In the genomic region with DNA sequence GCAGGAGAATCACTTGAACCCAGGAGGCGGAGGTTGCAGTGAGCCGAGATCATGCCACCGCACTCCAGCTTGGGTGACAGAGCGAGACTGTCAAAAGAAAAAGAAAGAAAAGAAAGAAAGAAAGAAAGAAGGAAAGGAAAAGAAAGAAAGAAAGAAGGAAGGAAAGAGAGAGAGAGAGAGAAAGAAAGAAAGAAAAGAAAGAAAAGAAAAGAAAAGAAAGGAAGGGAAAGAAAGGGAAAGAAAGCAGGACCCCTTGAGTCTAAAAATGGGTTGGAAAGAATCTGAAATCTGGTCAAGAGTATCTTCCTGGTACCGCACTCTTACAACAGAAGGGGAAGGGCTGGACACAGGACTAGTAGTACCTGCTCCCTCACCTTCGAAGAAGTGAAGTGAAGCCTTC, we compare ENCODE assay signal across 26 cellular contexts.
"Had no signal": no experiment of that assay in that cellular context is flagged by ENCODE, and none has a peak within 500 bp of the region (broad histone marks: within the 10 kb centered on the region; RNA-seq: fewer than 3 reads in every experiment).

No MANE protein-coding gene starts in this region.

- H3K4me3 Mint-ChIP-seq: naive thymus-derived CD4-positive, alpha-beta T cell; nephron; neural progenitor cell; stimulated activated naive CD8-positive, alpha-beta T cell treated with anti-CD3 and anti-CD28 coated beads, Interleukin-15, amount 100 ng/mL, for 72 hours had no signal

- H3K9me3 ChIP-seq: esophagus squamous epithelium, heart right ventricle, left lung, ovary, right lobe of liver, suprapubic skin, transverse colon, upper lobe of right lung, uterus had no signal

- H3K36me3 ChIP-seq: esophagus squamous epithelium, heart right ventricle, left lung, neural progenitor cell, ovary, right lobe of liver, suprapubic skin, transverse colon, upper lobe of right lung, uterus had no signal

- H3K27me3 Mint-ChIP-seq: stimulated activated naive CD8-positive, alpha-beta T cell treated with anti-CD3 and anti-CD28 coated beads, Interleukin-15, amount 100 ng/mL, for 72 hours had no signal

- ATAC-seq: heart right ventricle; left cardiac atrium; left lung; naive thymus-derived CD4-positive, alpha-beta T cell; right lobe of liver; stimulated activated naive CD8-positive, alpha-beta T cell treated with anti-CD3 and anti-CD28 coated beads, Interleukin-15, amount 100 ng/mL, for 72 hours; upper lobe of right lung had no signal

- DNase-seq: dorsolateral prefrontal cortex; effector CD8-positive, alpha-beta T cell; erythroblast; esophagus squamous epithelium; foreskin melanocyte; glutamatergic neuron; heart right ventricle; hippocampal formation; left cardiac atrium; left lung; mesendoderm; midbrain; naive thymus-derived CD4-positive, alpha-beta T cell; ovary; right lobe of liver; small intestine; stimulated activated CD4-positive, alpha-beta T cell treated with anti-CD3 and anti-CD28 coated beads, Interleukin-15, amount 100 ng/mL, for 24 hours; stimulated activated CD4-positive, alpha-beta T cell treated with anti-CD3 and anti-CD28 coated beads, Interleukin-2, amount 100 ng/mL, for 48 hours; stimulated activated naive CD4-positive, alpha-beta T cell; stimulated activated naive CD8-positive, alpha-beta T cell treated with anti-CD3 and anti-CD28 coated beads, Interleukin-15, amount 100 ng/mL, for 72 hours; transverse colon; upper lobe of right lung; uterus had no signal

- H3K27ac ChIP-seq: dorsolateral prefrontal cortex, esophagus squamous epithelium, heart right ventricle, left lung, neural progenitor cell, ovary, right lobe of liver, suprapubic skin, transverse colon, upper lobe of right lung, uterus had no signal

- H3K4me3 ChIP-seq: dorsolateral prefrontal cortex, esophagus squamous epithelium, heart right ventricle, left lung, neural progenitor cell, ovary, right lobe of liver, suprapubic skin, transverse colon, upper lobe of right lung, uterus had no signal

- H3K9me3 Mint-ChIP-seq: nephron; stimulated activated naive CD8-positive, alpha-beta T cell treated with anti-CD3 and anti-CD28 coated beads, Interleukin-15, amount 100 ng/mL, for 72 hours had no signal

- H3K27ac Mint-ChIP-seq: naive thymus-derived CD4-positive, alpha-beta T cell; neural progenitor cell; stimulated activated naive CD8-positive, alpha-beta T cell treated with anti-CD3 and anti-CD28 coated beads, Interleukin-15, amount 100 ng/mL, for 72 hours had no signal

- H3K4me1 ChIP-seq: esophagus squamous epithelium, left lung, right lobe of liver, suprapubic skin, transverse colon, upper lobe of right lung, uterus had no signal
